Comparison of ENCODE assay signal across 8 cellular contexts in genomic region chr18:42113529-42114191, GRCh38.
DNase-seq lines count a peak whose midpoint lies in the region; ATAC-seq and TF ChIP-seq lines count a peak whose summit lies in the region.

No MANE protein-coding gene starts in this region.

- TF ChIP-seq POLR2A in ovary (IDR thresholded peaks at IDR 0.05), result no peak

- 30 to 32% (median 30%) methylated on average over 5 of the region's 5 CpGs for WGBS in ovary, 3 donors

- TF ChIP-seq CTCF in natural killer cell (IDR thresholded peaks at IDR 0.05) (no peak), ovary (IDR thresholded peaks at IDR 0.05) (no peak)

- intact Hi-C loops in natural killer cell (cut with micrococcal nuclease) (loop anchor here (1.0 to 2.0 kb wide), 2 partner anchors 1159 to 1474 kb away; no protein-coding TSS in a partner anchor), ovary (cut with DNase I) (loop anchor here in 1 of 4 donors (10.0 kb wide), 1 partner anchor 1471 kb away; no protein-coding TSS in a partner anchor)

- H3K9me3 ChIP-seq in ovary, result no peaks in the 10 kb centered on the region

- no peaks in the 10 kb centered on the region for H3K36me3 Mint-ChIP-seq in activated naive CD8-positive, alpha-beta T cell treated with anti-CD3 and anti-CD28 coated beads for 36 hours
- no peaks in the 10 kb centered on the region for H3K36me3 Mint-ChIP-seq in natural killer cell

- no peaks in the 10 kb centered on the region for H3K79me2 ChIP-seq in ACC112 (ENCODE audit: control insufficient read depth, insufficient read depth, low read length, unreplicated experiment)

- no peak for TF ChIP-seq EP300 in ovary (IDR thresholded peaks at IDR 0.05)

- peaks cover 2% of the 10 kb centered on the region for H3K27me3 Mint-ChIP-seq in activated naive CD8-positive, alpha-beta T cell treated with anti-CD3 and anti-CD28 coated beads for 36 hours
- H3K27me3 Mint-ChIP-seq in natural killer cell (ENCODE audit: low read depth in 2 of 2), result peaks cover 4 to 8% of the 10 kb centered on the region in 2 donors

- H3K27ac ChIP-seq in ACC112 (ENCODE audit: low read depth, low read length) (peak overlapping the region; percentile 9; the same call in 1 of the 2 replicates), ovary (peak overlapping the region in 1 of 2 donors; percentile 41)

- H3K9me3 Mint-ChIP-seq in activated naive CD8-positive, alpha-beta T cell treated with anti-CD3 and anti-CD28 coated beads for 36 hours, result no peaks in the 10 kb centered on the region
- no peaks in the 10 kb centered on the region for H3K9me3 Mint-ChIP-seq in natural killer cell

- H3K27ac Mint-ChIP-seq in activated naive CD8-positive, alpha-beta T cell treated with anti-CD3 and anti-CD28 coated beads for 36 hours, result peak overlapping the region; percentile 73
- H3K27ac Mint-ChIP-seq in natural killer cell, result peak overlapping the region; percentile 50 to 67

- peak overlapping the region; percentile 99 for H2AFZ ChIP-seq in ACC112 (ENCODE audit: low read length, unreplicated experiment)

- peak overlapping the region; percentile 42; the same call in 1 of the 2 replicates for H3K4me3 ChIP-seq in ACC112 (ENCODE audit: low read depth, low read length)
- no peak overlapping the region for H3K4me3 ChIP-seq in ovary

- H3K36me3 ChIP-seq in ACC112 (ENCODE audit: insufficient read depth, low read length) (no peaks in the 10 kb centered on the region), ovary (no peaks in the 10 kb centered on the region)

- ATAC-seq in GM19372 (IDR thresholded peaks at IDR 0.05; ENCODE audit: low read depth, unreplicated experiment), result peak; percentile 47
- peak; percentile 61 for ATAC-seq in HG03520 (IDR thresholded peaks at IDR 0.05; ENCODE audit: unreplicated experiment)
- ATAC-seq in natural killer cell, result peak in 2 of 3 donors; percentile 15 to 47

- peaks cover 13% of the 10 kb centered on the region for H3K4me1 Mint-ChIP-seq in activated naive CD8-positive, alpha-beta T cell treated with anti-CD3 and anti-CD28 coated beads for 36 hours
- peaks cover 15 to 25% of the 10 kb centered on the region in 2 donors for H3K4me1 Mint-ChIP-seq in natural killer cell

- DNase-seq in activated naive CD8-positive, alpha-beta T cell treated with anti-CD3 and anti-CD28 coated beads for 36 hours, result no peak
- DNase-seq in natural killer cell, result no peak
- DNase-seq in ovary, result no peak
- DNase-seq in NCI-H446 treated with DMSO at 0.1 percent for 48 hours (lab: John Stamatoyannopoulos, UW), result no peak
- no peak for DNase-seq in NCI-H345 treated with DMSO at 0.1 percent for 48 hours (lab: John Stamatoyannopoulos, UW; ENCODE audit: unreplicated experiment)

- H3K4me1 ChIP-seq in ACC112 (ENCODE audit: control insufficient read depth, insufficient read depth, low read length, unreplicated experiment) (peaks cover 9% of the 10 kb centered on the region), ovary (ENCODE audit: insufficient read depth) (no peaks in the 10 kb centered on the region)

- no peak overlapping the region for H3K4me3 Mint-ChIP-seq in activated naive CD8-positive, alpha-beta T cell treated with anti-CD3 and anti-CD28 coated beads for 36 hours
- H3K4me3 Mint-ChIP-seq in natural killer cell, result no peak overlapping the region

- H3K27me3 ChIP-seq in ACC112 (ENCODE audit: insufficient read depth, low read length), result no peaks in the 10 kb centered on the region
- H3K27me3 ChIP-seq in ovary, result no peaks in the 10 kb centered on the region
